33 cellular contexts compared by ENCODE assay signal in genomic region chr17:46717999-46718398, GRCh38.
A peak's percentile ranks its signal among the peaks of the same experiment; 100 is the strongest.
DNase-seq lines count a peak whose midpoint lies in the region; FAIRE-seq and TF ChIP-seq lines count a peak whose summit lies in the region.
"Had no signal": no experiment of that assay in that cellular context is flagged by ENCODE, and none has a peak within 500 bp of the region (broad histone marks: within the 10 kb centered on the region; RNA-seq: fewer than 3 reads in every experiment).

No MANE protein-coding gene starts in this region.

- H2BK15ac ChIP-seq in mesenchymal stem cell (ENCODE audit: low read depth, poor library complexity, severe bottlenecking) (peak overlapping the region; percentile 37), neuronal stem cell (ENCODE audit: low read length) (no peak overlapping the region)

- H3K4me1 ChIP-seq in mesenchymal stem cell (ENCODE audit: control insufficient read depth, insufficient read depth, low read depth, low read length) (peaks cover 1% of the 10 kb centered on the region), neuronal stem cell (ENCODE audit: control insufficient read depth in 2 of 2, insufficient read depth in 1 of 2, low read depth in 1 of 2, low read length in 2 of 2) (peaks cover 4 to 9% of the 10 kb centered on the region in 2 donors)
- H3K4me1 ChIP-seq: A549, Caco-2 had no signal

- H2AFZ ChIP-seq in mesenchymal stem cell (ENCODE audit: low read depth, low read length) (no peak overlapping the region), neuronal stem cell (ENCODE audit: low read length) (no peak overlapping the region)

- no peak overlapping the region for H2AK5ac ChIP-seq in mesenchymal stem cell (ENCODE audit: low read length, severe bottlenecking)
- H2AK5ac ChIP-seq in neuronal stem cell (ENCODE audit: low read depth, low read length), result no peak overlapping the region

- no peak overlapping the region for H2BK120ac ChIP-seq in mesenchymal stem cell (ENCODE audit: low read depth, low read length)
- no peak overlapping the region for H2BK120ac ChIP-seq in neuronal stem cell (ENCODE audit: low read depth, low read length)

- H3K36me3 ChIP-seq in bronchial epithelial cell (ENCODE audit: control insufficient read depth, insufficient read depth, low read length) (peaks cover 2% of the 10 kb centered on the region), mesenchymal stem cell (ENCODE audit: control insufficient read depth in 1 of 2, insufficient read depth in 2 of 2, low read depth in 1 of 2, low read length in 2 of 2) (peaks cover 12 to 55% of the 10 kb centered on the region in 2 experiments), neuronal stem cell (replicated peaks in 1 of 2; ENCODE audit: control insufficient read depth in 2 of 2, insufficient read depth in 2 of 2, low read length in 2 of 2) (peaks cover 2 to 47% of the 10 kb centered on the region in 2 donors)

- H4K8ac ChIP-seq in mesenchymal stem cell (ENCODE audit: low read length), result peak overlapping the region; percentile 7
- H4K8ac ChIP-seq in neuronal stem cell (ENCODE audit: low read depth, low read length), result no peak overlapping the region

- no peak overlapping the region for H3K14ac ChIP-seq in mesenchymal stem cell (ENCODE audit: low read length in 2 of 2)
- no peak overlapping the region for H3K14ac ChIP-seq in neuronal stem cell (ENCODE audit: low read length)

- TF ChIP-seq CTCF in bronchial epithelial cell (IDR thresholded peaks at IDR 0.05; ENCODE audit: insufficient read depth, low read length, severe bottlenecking), result no peak

- H3K4me2 ChIP-seq in mesenchymal stem cell (ENCODE audit: low read length, poor library complexity, severe bottlenecking) (no peak overlapping the region), neuronal stem cell (ENCODE audit: insufficient read depth, low read length, poor library complexity, severe bottlenecking) (no peak overlapping the region)
- H3K4me2 ChIP-seq: A549; BLaER1; BLaER1 treated with 17β-estradiol and CSF1 and Interleukin-3, amounts not matched to agents 10 nM and 100 nM had no signal

- H3K9me3 ChIP-seq in mesenchymal stem cell (ENCODE audit: control insufficient read depth, low read length) (no peaks in the 10 kb centered on the region), neuronal stem cell (replicated peaks in 1 of 2; ENCODE audit: control insufficient read depth in 2 of 2, insufficient read depth in 1 of 2, low read depth in 1 of 2, low read length in 2 of 2) (no peaks in the 10 kb centered on the region)
- H3K9me3 ChIP-seq: A549; BE2C; BLaER1; BLaER1 treated with 17β-estradiol and CSF1 and Interleukin-3, amounts not matched to agents 10 nM and 100 nM; Caco-2 had no signal

- H3K27ac ChIP-seq in mesenchymal stem cell (ENCODE audit: low read length, poor library complexity, severe bottlenecking) (no peak overlapping the region), neuronal stem cell (replicated peaks; ENCODE audit: low read length) (no peak overlapping the region)
- H3K27ac ChIP-seq: 22Rv1; A549; BLaER1; BLaER1 treated with 17β-estradiol and CSF1 and Interleukin-3, amounts not matched to agents 10 nM and 100 nM; C4-2B had no signal

- H3K4ac ChIP-seq in mesenchymal stem cell (ENCODE audit: low read depth in 1 of 2, low read length in 2 of 2), result no peak overlapping the region
- H3K4ac ChIP-seq in neuronal stem cell (ENCODE audit: low read length), result no peak overlapping the region

- no peak for DNase-seq in bronchial epithelial cell (ENCODE audit: low read depth)
- no peak for DNase-seq in mesenchymal stem cell
- no peak for DNase-seq in neuronal stem cell (ENCODE audit: low spot score)
- DNase-seq in NK-92 (lab: John Stamatoyannopoulos, UW; ENCODE audit: unreplicated experiment), result no peak
- no peak for DNase-seq in NCI-H1694 treated with DMSO at 0.1 percent for 48 hours (lab: John Stamatoyannopoulos, UW)
- no peak for DNase-seq in NCI-H146 (lab: John Stamatoyannopoulos, UW)
- DNase-seq: 8988T; ACHN; AML-193; BE2C; C1 segment of cervical spinal cord; Caco-2; Calu3; CD4-positive, alpha-beta memory T cell; CD4-positive, alpha-beta T cell; CD4-positive, CD25-positive, alpha-beta regulatory T cell; CD8-positive, alpha-beta memory T cell; CD8-positive, alpha-beta T cell; COR-L47; DMS 273 treated with DMSO at 0.1 percent for 48 hours; DMS153; DMS53; DMS79; DMS79 treated with DMSO at 0.1 percent for 48 hours; DND-41; EL had no signal

- H3K23ac ChIP-seq in mesenchymal stem cell (ENCODE audit: low read length in 2 of 2) (no peak overlapping the region), neuronal stem cell (ENCODE audit: low read depth, low read length, poor library complexity) (no peak overlapping the region)

- 100% methylated on average over 1 of the region's 4 CpGs for WGBS in mesenchymal stem cell
- WGBS in neuronal stem cell (ENCODE audit: extremely low coverage in 2 of 2, insufficient read length in 2 of 2, insufficient replicate concordance in 1 of 2), 2 donors, result no CpG with 5 or more reads among the region's 4 CpGs

- no peak overlapping the region for H2BK12ac ChIP-seq in mesenchymal stem cell (ENCODE audit: low read length in 2 of 2)
- H2BK12ac ChIP-seq in neuronal stem cell (ENCODE audit: low read length), result no peak overlapping the region

- H2BK5ac ChIP-seq in mesenchymal stem cell (ENCODE audit: low read depth, low read length, poor library complexity, severe bottlenecking) (no peak overlapping the region), neuronal stem cell (ENCODE audit: low read length) (no peak overlapping the region)

- H3K9ac ChIP-seq in mesenchymal stem cell (ENCODE audit: low read length) (no peak overlapping the region), neuronal stem cell (ENCODE audit: low read depth, low read length, poor library complexity) (no peak overlapping the region)
- H3K9ac ChIP-seq: BLaER1; BLaER1 treated with 17β-estradiol and CSF1 and Interleukin-3, amounts not matched to agents 10 nM and 100 nM had no signal

- H3K27me3 ChIP-seq in bronchial epithelial cell (ENCODE audit: control insufficient read depth, insufficient read depth, low read length) (no peaks in the 10 kb centered on the region), mesenchymal stem cell (ENCODE audit: control insufficient read depth in 1 of 2, insufficient read depth in 1 of 2, low read length in 2 of 2) (no peaks in the 10 kb centered on the region), neuronal stem cell (ENCODE audit: control insufficient read depth in 3 of 3, insufficient read depth in 3 of 3, low read depth in 1 of 3, low read length in 3 of 3) (no peaks in the 10 kb centered on the region)
- H3K27me3 ChIP-seq: BE2C; BLaER1; BLaER1 treated with 17β-estradiol and CSF1 and Interleukin-3, amounts not matched to agents 10 nM and 100 nM had no signal

- no peak overlapping the region for H3K18ac ChIP-seq in mesenchymal stem cell (ENCODE audit: low read depth in 1 of 2, low read length in 2 of 2)
- peak overlapping the region; percentile 7 for H3K18ac ChIP-seq in neuronal stem cell (ENCODE audit: low read length)

- H3K79me1 ChIP-seq in mesenchymal stem cell (replicated peaks; ENCODE audit: low read length, poor library complexity, severe bottlenecking) (no peaks in the 10 kb centered on the region), neuronal stem cell (ENCODE audit: low read depth, low read length) (no peaks in the 10 kb centered on the region)

- no peak overlapping the region for H3K4me3 ChIP-seq in bronchial epithelial cell (ENCODE audit: low read depth, low read length)
- no peak overlapping the region for H3K4me3 ChIP-seq in mesenchymal stem cell (ENCODE audit: insufficient read depth in 1 of 2, low read depth in 1 of 2, low read length in 2 of 2)
- no peak overlapping the region for H3K4me3 ChIP-seq in neuronal stem cell (ENCODE audit: low read length in 2 of 2)
- H3K4me3 ChIP-seq: A549; BLaER1; BLaER1 treated with 17β-estradiol and CSF1 and Interleukin-3, amounts not matched to agents 10 nM and 100 nM had no signal

- H4K91ac ChIP-seq in mesenchymal stem cell (ENCODE audit: low read length), result no peak overlapping the region
- no peak overlapping the region for H4K91ac ChIP-seq in neuronal stem cell (ENCODE audit: low read depth, low read length, poor library complexity)

- FAIRE-seq in bronchial epithelial cell (lab: Jason Lieb, UNC), result peak; percentile 47
- FAIRE-seq: A204.1, A549, D721Med had no signal
